ENCODE assay signal across 31 cellular contexts in the genomic region with DNA sequence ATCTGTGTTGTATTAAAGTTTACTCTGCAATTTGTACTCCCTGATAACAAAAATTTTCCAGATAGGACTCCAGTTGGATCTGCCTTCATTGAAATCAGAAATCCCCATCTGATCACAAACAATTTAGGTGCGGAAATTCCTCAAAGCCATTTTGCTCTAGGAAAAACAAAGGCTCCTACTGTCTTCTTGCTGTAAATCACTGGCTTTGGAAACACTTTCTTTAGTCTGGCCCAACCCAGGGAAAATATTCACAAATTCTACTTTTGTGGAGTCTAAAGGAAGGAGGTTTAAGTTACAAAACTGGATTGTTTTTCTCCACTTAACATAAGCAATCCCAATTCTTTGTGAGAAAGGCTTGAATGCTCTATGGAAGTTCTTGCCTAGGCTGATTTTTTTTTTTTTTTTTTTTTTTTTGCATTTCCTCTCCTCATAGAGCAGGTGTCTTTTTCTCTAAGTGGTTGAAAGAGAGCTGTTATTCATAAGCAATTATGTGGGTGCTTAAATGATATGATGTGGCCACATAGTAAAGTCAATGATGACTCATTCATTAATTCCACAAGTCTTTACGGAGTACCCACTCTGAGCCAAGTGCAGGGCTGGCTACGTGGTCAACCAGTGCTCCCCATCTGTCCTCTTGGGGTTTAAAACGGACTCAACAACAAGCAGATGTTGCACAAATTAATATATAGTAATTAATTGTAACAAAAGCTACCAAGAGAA.
DNase-seq lines count a peak whose midpoint lies in the region; ATAC-seq and TF ChIP-seq lines count a peak whose summit lies in the region.
"Had no signal": no experiment of that assay in that cellular context is flagged by ENCODE, and none has a peak within 500 bp of the region (broad histone marks: within the 10 kb centered on the region; RNA-seq: fewer than 3 reads in every experiment).

No MANE protein-coding gene starts in this region.

- no peak for TF ChIP-seq CTCF in MCF 10A (IDR thresholded peaks at IDR 0.05; ENCODE audit: unreplicated experiment)
- no peak for TF ChIP-seq CTCF in mammary epithelial cell (conservative IDR thresholded peaks at IDR 0.05 in 1 of 2, IDR thresholded peaks at IDR 0.05 in 1 of 2; ENCODE audit: extremely low read depth in 1 of 2, insufficient read depth in 1 of 2, low read depth in 1 of 2, low read length in 2 of 2)
- TF ChIP-seq CTCF in astrocyte of the spinal cord (IDR thresholded peaks at IDR 0.05; ENCODE audit: low read depth, low read length) = no peak

- CTCF ChIA-PET in MCF 10A (lab: Yijun Ruan, JAX) = interaction anchor here (1.3 kb wide), 1 partner anchor 687 kb away, joined by 3 read pairs; no protein-coding TSS in a partner anchor
- CTCF ChIA-PET in mammary epithelial cell (lab: Charles Lee; ENCODE audit: low non-redundant PET) = no interaction called here

- peaks cover 70% of the 10 kb centered on the region for H3K27me3 Mint-ChIP-seq in MCF 10A (ENCODE audit: insufficient read depth, unreplicated experiment)
- H3K27me3 Mint-ChIP-seq: stimulated activated memory B cell treated with anti-CD40 and anti-IgM and Interleukin-4, amounts not matched to agents 10 μg/mL and 1 μg/mL and 100 μg/mL, for 72 hours had no signal

- dilution Hi-C loops in mammary epithelial cell (cut with HindIII; ENCODE audit: low sequenced_read_pairs) = no loop called here

- BruUV-seq in MCF 10A (replicated peaks; lab: Mats Ljungman, UMichigan) = no TSS peak
- BruUV-seq in mammary epithelial cell (replicated peaks; lab: Mats Ljungman, UMichigan) = no TSS peak

- H3K36me3 ChIP-seq in mammary epithelial cell (ENCODE audit: insufficient read depth, low read length) = no peaks in the 10 kb centered on the region
- no peaks in the 10 kb centered on the region for H3K36me3 ChIP-seq in aorta (ENCODE audit: control insufficient read depth in 1 of 2, insufficient read depth in 2 of 2, low read length in 1 of 2)
- H3K36me3 ChIP-seq: cardiac muscle cell, left lung, ovary, SJSA1, spleen, suprapubic skin had no signal

- H3K4me1 ChIP-seq in mammary epithelial cell (ENCODE audit: insufficient read depth, low read length) (no peaks in the 10 kb centered on the region), aorta (ENCODE audit: control insufficient read depth in 1 of 2, insufficient read depth in 2 of 2, low read length in 2 of 2) (no peaks in the 10 kb centered on the region)
- H3K4me1 ChIP-seq: foreskin keratinocyte, SJSA1 had no signal

- no peaks in the 10 kb centered on the region for H3K79me2 ChIP-seq in mammary epithelial cell (ENCODE audit: insufficient read depth, low read length)
- H3K79me2 ChIP-seq: hepatocyte had no signal

- in situ Hi-C loops in mammary epithelial cell (cut with MboI; ENCODE audit: low sequenced_read_pairs in 2 of 2) (no loop called here), astrocyte of the spinal cord (cut with HindIII; ENCODE audit: low sequenced_read_pairs) (no loop called here)

- no peak overlapping the region for H3K27ac Mint-ChIP-seq in MCF 10A (ENCODE audit: low read depth, unreplicated experiment)
- H3K27ac Mint-ChIP-seq: activated T-cell treated with anti-CD3 and anti-CD28 coated beads, Interleukin-2, amount 50 U/mL, for 72 hours; CD8-positive, alpha-beta T cell; mesothelial cell of epicardium; naive thymus-derived CD4-positive, alpha-beta T cell; stimulated activated memory B cell treated with anti-CD40 and anti-IgM and Interleukin-4, amounts not matched to agents 10 μg/mL and 1 μg/mL and 100 μg/mL, for 72 hours had no signal

- no peak overlapping the region for H2AFZ ChIP-seq in mammary epithelial cell (ENCODE audit: low read depth, low read length)
- H2AFZ ChIP-seq: hepatocyte had no signal

- H3K27me3 ChIP-seq in mammary epithelial cell (ENCODE audit: insufficient read depth, low read length) (no peaks in the 10 kb centered on the region), aorta (ENCODE audit: control insufficient read depth in 1 of 2, insufficient read depth in 2 of 2, low read length in 1 of 2) (no peaks in the 10 kb centered on the region)
- H3K27me3 ChIP-seq: cardiac muscle cell, foreskin keratinocyte, hepatocyte, left lung, ovary, SJSA1, spleen, suprapubic skin had no signal

- no peaks in the 10 kb centered on the region for H4K20me1 ChIP-seq in mammary epithelial cell (ENCODE audit: insufficient read depth, low read length)

- H3K4me3 ChIP-seq in mammary epithelial cell (replicated peaks in 1 of 3; ENCODE audit: insufficient read depth in 1 of 3, low read depth in 2 of 3, low read length in 3 of 3) (no peak overlapping the region), astrocyte of the spinal cord (ENCODE audit: low read depth, low read length) (no peak overlapping the region), aorta (ENCODE audit: low read length in 2 of 2) (no peak overlapping the region)
- H3K4me3 ChIP-seq: cardiac muscle cell, hepatocyte, left lung, ovary, SJSA1, spleen, suprapubic skin had no signal

- intact Hi-C loops in MCF 10A (cut with micrococcal nuclease) (no loop called here), mammary epithelial cell (cut with micrococcal nuclease) (no loop called here), aorta (cut with DNase I) (no loop called here)

- no peak overlapping the region for H3K4me3 Mint-ChIP-seq in MCF 10A (ENCODE audit: unreplicated experiment)
- H3K4me3 Mint-ChIP-seq: activated T-cell treated with anti-CD3 and anti-CD28 coated beads, Interleukin-2, amount 50 U/mL, for 72 hours; CD8-positive, alpha-beta T cell; mesothelial cell of epicardium; naive thymus-derived CD4-positive, alpha-beta T cell; stimulated activated memory B cell treated with anti-CD40 and anti-IgM and Interleukin-4, amounts not matched to agents 10 μg/mL and 1 μg/mL and 100 μg/mL, for 72 hours had no signal

- WGBS in mammary epithelial cell (ENCODE audit: low coverage, missing lambda C conversion rate) = 23% methylated on average over 4 of the region's 4 CpGs
- WGBS in aorta, 2 donors = 79 to 86% methylated on average over 4 of the region's 4 CpGs

- no peak overlapping the region for H3K9ac ChIP-seq in mammary epithelial cell (ENCODE audit: insufficient read depth, low read length)

- POLR2A ChIA-PET in MCF 10A (lab: Yijun Ruan, JAX) = no interaction called here

- H3K27ac ChIP-seq in mammary epithelial cell (ENCODE audit: insufficient read depth, low read depth, low read length) (no peak overlapping the region), aorta (ENCODE audit: low read depth in 1 of 2, low read length in 2 of 2) (no peak overlapping the region)
- H3K27ac ChIP-seq: cardiac muscle cell, foreskin keratinocyte, hepatocyte, HL-60, left lung, ovary, SJSA1, spleen, suprapubic skin had no signal

- no peak overlapping the region for H3K4me2 ChIP-seq in mammary epithelial cell (ENCODE audit: insufficient read depth, low read depth, low read length)
- H3K4me2 ChIP-seq: hepatocyte had no signal

- peak; percentile 13 for DNase-seq in MCF 10A (ENCODE audit: unreplicated experiment)
- DNase-seq in mammary epithelial cell = no peak
- peak; percentile 14 for DNase-seq in astrocyte of the spinal cord (ENCODE audit: low read depth, low spot score)
- DNase-seq in foreskin melanocyte = peak; percentile 34
- DNase-seq in aorta = no peak
- no peak for DNase-seq in hypothalamus (lab: John Stamatoyannopoulos, UW)
- DNase-seq in activated CD4-positive, CD25-positive, alpha-beta regulatory T cell (lab: John Stamatoyannopoulos, UW) = no peak
- no peak for DNase-seq in activated CD8-positive, alpha-beta memory T cell treated with anti-CD3 and anti-CD28 coated beads, Interleukin-2, amount 50 U/mL, for 4 hours
- DNase-seq: activated CD4-positive, alpha-beta T cell treated with anti-CD3 and anti-CD28 coated beads for 4 hours; activated naive CD4-positive, alpha-beta T cell treated with Interleukin-2 at 50 U/mL for 16 hours; activated T-cell treated with anti-CD3 and anti-CD28 coated beads, Interleukin-2, amount 50 U/mL, for 72 hours; CD8-positive, alpha-beta T cell; cortex of kidney; DMS79 treated with DMSO at 0.1 percent for 48 hours; foreskin keratinocyte; left lung; naive thymus-derived CD4-positive, alpha-beta T cell; NCI-H2107; NCI-H510A; ovary; spleen; stimulated activated CD4-positive, alpha-beta T cell treated with anti-CD3 and anti-CD28 coated beads, Interleukin-2, amount 100 ng/mL, for 48 hours had no signal

- no peaks in the 10 kb centered on the region for H3K36me3 Mint-ChIP-seq in MCF 10A (ENCODE audit: insufficient read depth, unreplicated experiment)
- H3K36me3 Mint-ChIP-seq: CD8-positive, alpha-beta T cell; mesothelial cell of epicardium; naive thymus-derived CD4-positive, alpha-beta T cell; stimulated activated memory B cell treated with anti-CD40 and anti-IgM and Interleukin-4, amounts not matched to agents 10 μg/mL and 1 μg/mL and 100 μg/mL, for 72 hours had no signal

- peak; percentile 57 for ATAC-seq in aorta (ENCODE audit: low FRiP score)
- ATAC-seq: activated T-cell treated with anti-CD3 and anti-CD28 coated beads, Interleukin-2, amount 50 U/mL, for 72 hours; CD8-positive, alpha-beta T cell; foreskin keratinocyte; HCT116; left lung; naive thymus-derived CD4-positive, alpha-beta T cell; Panc1; stimulated activated memory B cell treated with anti-CD40 and anti-IgM and Interleukin-4, amounts not matched to agents 10 μg/mL and 1 μg/mL and 100 μg/mL, for 72 hours had no signal

- H3K9me3 Mint-ChIP-seq in MCF 10A (ENCODE audit: unreplicated experiment) = no peaks in the 10 kb centered on the region
- H3K9me3 Mint-ChIP-seq: stimulated activated memory B cell treated with anti-CD40 and anti-IgM and Interleukin-4, amounts not matched to agents 10 μg/mL and 1 μg/mL and 100 μg/mL, for 72 hours had no signal

- H3K9me3 ChIP-seq in mammary epithelial cell (replicated peaks; ENCODE audit: insufficient read depth, low read length) (no peaks in the 10 kb centered on the region), aorta (ENCODE audit: control insufficient read depth, low read length) (peaks cover 2% of the 10 kb centered on the region)
- H3K9me3 ChIP-seq: ovary, SJSA1, suprapubic skin had no signal

- H3K4me1 Mint-ChIP-seq in MCF 10A (ENCODE audit: insufficient read depth, unreplicated experiment) = no peaks in the 10 kb centered on the region
- H3K4me1 Mint-ChIP-seq: naive thymus-derived CD4-positive, alpha-beta T cell; stimulated activated memory B cell treated with anti-CD40 and anti-IgM and Interleukin-4, amounts not matched to agents 10 μg/mL and 1 μg/mL and 100 μg/mL, for 72 hours had no signal

Comparison
In these comparisons a context has a peak if more than half of its experiments do, and no peak if none do; other contexts are left out.
1. DNase-seq: peak in MCF 10A (single experiment), astrocyte of the spinal cord (single experiment) and foreskin melanocyte (single experiment); none in mammary epithelial cell (single experiment), aorta (0 of 2), hypothalamus (0 of 51), activated CD4-positive, CD25-positive, alpha-beta regulatory T cell (0 of 4) and activated CD8-positive, alpha-beta memory T cell treated with anti-CD3 and anti-CD28 coated beads, Interleukin-2, amount 50 U/mL, for 4 hours (single experiment).